22 cellular contexts compared by ENCODE assay signal in the genomic region with DNA sequence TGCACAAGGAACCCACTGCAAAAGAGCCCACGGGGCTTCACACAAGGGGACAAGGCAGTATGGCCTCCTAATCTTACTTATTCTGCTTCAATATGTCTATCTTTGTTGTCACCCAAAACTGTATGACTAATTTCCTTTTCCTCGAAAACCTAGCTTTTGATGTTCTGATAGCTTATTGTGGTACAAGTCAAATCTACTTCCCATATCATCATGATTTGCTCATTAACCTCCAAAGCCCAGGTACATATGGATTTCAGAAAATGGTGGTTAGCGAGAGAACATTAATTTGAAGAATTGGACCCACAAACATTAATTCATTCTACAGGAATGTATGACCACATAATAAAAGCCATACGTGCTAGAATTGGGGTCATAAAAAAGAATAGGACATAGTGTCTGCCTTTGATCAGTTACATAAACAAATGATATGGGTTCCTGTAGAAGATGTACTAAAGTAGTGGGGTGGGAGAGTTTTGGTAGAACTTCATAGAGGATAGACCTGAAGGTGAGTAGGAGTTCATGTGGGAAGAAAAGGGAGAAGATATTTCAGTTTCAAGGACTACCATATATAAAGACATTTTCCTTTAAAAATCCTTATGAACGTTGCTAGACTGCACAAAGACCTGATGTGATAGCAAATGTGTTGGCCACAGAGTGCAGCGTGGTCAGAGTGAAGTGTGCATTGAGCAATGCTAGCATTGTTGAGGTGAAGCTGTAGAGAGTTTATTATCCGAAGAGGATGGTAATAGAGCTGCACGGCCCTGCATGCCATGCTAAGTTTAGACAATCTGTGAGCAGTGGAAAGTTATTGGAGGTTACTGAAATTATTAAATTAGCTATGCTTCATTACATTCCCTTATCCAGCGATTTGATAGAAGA.
DNase-seq lines count a peak whose midpoint lies in the region; ATAC-seq, FAIRE-seq and TF ChIP-seq lines count a peak whose summit lies in the region.
"Had no signal": no experiment of that assay in that cellular context is flagged by ENCODE, and none has a peak within 500 bp of the region (broad histone marks: within the 10 kb centered on the region; RNA-seq: fewer than 3 reads in every experiment).

No MANE protein-coding gene starts in this region.

- H3K4me2 ChIP-seq in IMR-90 (ENCODE audit: low read depth, low read length) (no peak overlapping the region), astrocyte (ENCODE audit: low read length) (no peak overlapping the region)

- H3K4me1 Mint-ChIP-seq in astrocyte (ENCODE audit: low read depth, unreplicated experiment) = peaks cover under 1% of the 10 kb centered on the region
- no peaks in the 10 kb centered on the region for H3K4me1 Mint-ChIP-seq in CD8-positive, alpha-beta T cell (ENCODE audit: low read depth)
- H3K4me1 Mint-ChIP-seq: CD14-positive monocyte had no signal

- H3K4ac ChIP-seq in IMR-90 (ENCODE audit: low read depth, low read length) = no peak overlapping the region

- TF ChIP-seq CTCF in IMR-90 (conservative IDR thresholded peaks at IDR 0.05; ENCODE audit: low read depth, low read length) (no peak), astrocyte (IDR thresholded peaks at IDR 0.05; ENCODE audit: insufficient read depth, low read depth, low read length) (no peak)
- TF ChIP-seq CTCF in CD8-positive, alpha-beta T cell (IDR thresholded peaks at IDR 0.05) = no peak

- H3K9me1 ChIP-seq in IMR-90 (ENCODE audit: insufficient read depth, low read length) = no peaks in the 10 kb centered on the region; the same call in 1 of the 2 replicates

- H3K36me3 ChIP-seq in IMR-90 (ENCODE audit: control insufficient read depth, insufficient read depth, low read length) (no peaks in the 10 kb centered on the region), astrocyte (ENCODE audit: insufficient read depth, low read length) (no peaks in the 10 kb centered on the region)
- H3K36me3 ChIP-seq in CD8-positive, alpha-beta T cell (ENCODE audit: insufficient read depth, low read length) = no peaks in the 10 kb centered on the region
- H3K36me3 ChIP-seq: Peyer's patch had no signal

- TF ChIP-seq POLR2A in IMR-90 (IDR thresholded peaks at IDR 0.05; ENCODE audit: low read depth, low read length) = no peak

- H3K79me2 ChIP-seq in astrocyte (ENCODE audit: insufficient read depth, low read length) = no peaks in the 10 kb centered on the region

- H3K79me1 ChIP-seq in IMR-90 (ENCODE audit: low read depth in 1 of 2, low read length in 2 of 2) = no peaks in the 10 kb centered on the region

- ATAC-seq in IMR-90 (ENCODE audit: low read depth) (no peak), GM21526 (IDR thresholded peaks at IDR 0.05; ENCODE audit: low FRiP score, unreplicated experiment) (no peak)
- no peak for ATAC-seq in CD8-positive, alpha-beta T cell
- ATAC-seq: A549, Right ventricle myocardium inferior had no signal

- H3K27ac ChIP-seq in IMR-90 (ENCODE audit: insufficient read depth, low read length) (no peak overlapping the region), astrocyte (ENCODE audit: low read depth, low read length) (no peak overlapping the region)
- no peak overlapping the region for H3K27ac ChIP-seq in CD8-positive, alpha-beta T cell (ENCODE audit: low read depth, low read length)
- H3K27ac ChIP-seq: A549, HL-60, Peyer's patch, SK-N-MC had no signal

- no peak for FAIRE-seq in astrocyte (lab: Jason Lieb, UNC)
- FAIRE-seq: A549, G401.6, HTR-8/SVneo had no signal

- H3K27me3 ChIP-seq in IMR-90 (ENCODE audit: control insufficient read depth, insufficient read depth, low read length) (no peaks in the 10 kb centered on the region), astrocyte (ENCODE audit: insufficient read depth, low read length) (no peaks in the 10 kb centered on the region)
- no peaks in the 10 kb centered on the region for H3K27me3 ChIP-seq in CD8-positive, alpha-beta T cell (ENCODE audit: insufficient read depth, low read length)
- H3K27me3 ChIP-seq: Peyer's patch had no signal

- H4K20me1 ChIP-seq in IMR-90 (ENCODE audit: insufficient read depth, low read length) (no peaks in the 10 kb centered on the region), astrocyte (ENCODE audit: insufficient read depth, low read length) (no peaks in the 10 kb centered on the region)

- H3K4me3 ChIP-seq in IMR-90 (ENCODE audit: insufficient read depth, low read depth, low read length) (no peak overlapping the region), astrocyte (ENCODE audit: insufficient read depth, low read depth, low read length) (no peak overlapping the region)
- H3K4me3 ChIP-seq in CD8-positive, alpha-beta T cell (ENCODE audit: low read depth, low read length) = no peak overlapping the region
- H3K4me3 ChIP-seq: A549, Peyer's patch, SK-N-MC had no signal

- no peak overlapping the region for H3K4me3 Mint-ChIP-seq in astrocyte (ENCODE audit: unreplicated experiment)
- no peak overlapping the region for H3K4me3 Mint-ChIP-seq in CD8-positive, alpha-beta T cell
- H3K4me3 Mint-ChIP-seq: CD14-positive monocyte had no signal

- no peak overlapping the region for H2BK120ac ChIP-seq in IMR-90 (ENCODE audit: low read depth, low read length)

- H3K9me3 ChIP-seq in IMR-90 (ENCODE audit: control insufficient read depth, insufficient read depth, low read length) (peaks cover 9% of the 10 kb centered on the region), astrocyte (ENCODE audit: insufficient read depth, low read depth, low read length) (no peaks in the 10 kb centered on the region)
- no peaks in the 10 kb centered on the region for H3K9me3 ChIP-seq in CD8-positive, alpha-beta T cell (ENCODE audit: low read length)
- H3K9me3 ChIP-seq: Peyer's patch had no signal

- no peak overlapping the region for H3K23ac ChIP-seq in IMR-90 (ENCODE audit: low read depth, low read length)

- no peak overlapping the region for H2AK9ac ChIP-seq in IMR-90 (replicated peaks; ENCODE audit: low read depth, low read length, poor library complexity)

- in situ Hi-C loops in IMR-90 (cut with MboI; ENCODE audit: low sequenced_read_pairs) = no loop called here
- in situ Hi-C loops in G401 (cut with HindIII; ENCODE audit: low sequenced_read_pairs) = no loop called here

- H3K14ac ChIP-seq in IMR-90 (replicated peaks; ENCODE audit: low read depth, low read length) = no peak overlapping the region

- H2BK5ac ChIP-seq in IMR-90 (ENCODE audit: low read depth, low read length, poor library complexity, severe bottlenecking) = no peak overlapping the region

- no peaks in the 10 kb centered on the region for H3K4me1 ChIP-seq in IMR-90 (ENCODE audit: control insufficient read depth, insufficient read depth, low read length)
- H3K4me1 ChIP-seq in astrocyte (ENCODE audit: insufficient read depth, low read length) = no peaks in the 10 kb centered on the region
- no peaks in the 10 kb centered on the region for H3K4me1 ChIP-seq in CD8-positive, alpha-beta T cell (ENCODE audit: insufficient read depth, low read length)
- H3K4me1 ChIP-seq: Peyer's patch had no signal

- no peak overlapping the region for H3K56ac ChIP-seq in IMR-90 (ENCODE audit: extremely low read depth, insufficient read depth, low read length)

- no peak for TF ChIP-seq RAD21 in IMR-90 (IDR thresholded peaks at IDR 0.05; ENCODE audit: low read length)

- DNase-seq in AG08395 (ENCODE audit: low spot score) (peak; percentile 8), IMR-90 (no peak), astrocyte (ENCODE audit: low read depth) (peak; percentile 34), myocyte (ENCODE audit: low read depth) (peak; percentile 14), G401 (ENCODE audit: low spot score) (no peak), COLO829 (ENCODE audit: low spot score) (no peak)
- DNase-seq in CD8-positive, alpha-beta T cell = no peak
- DNase-seq: GOT3, NCI-H1436 treated with DMSO at 0.1 percent for 48 hours, NCI-H2029 treated with DMSO at 0.1 percent for 48 hours, NCI-H2171 treated with DMSO at 0.1 percent for 48 hours, NCI-H446 treated with DMSO at 0.1 percent for 48 hours, NCI-H748 treated with DMSO at 0.1 percent for 48 hours, Peyer's patch had no signal

- intact Hi-C loops in IMR-90 (cut with micrococcal nuclease) = no loop called here
- intact Hi-C loops in CD8-positive, alpha-beta T cell (cut with DNase I, micrococcal nuclease) = no loop called here

- H4K8ac ChIP-seq in IMR-90 (ENCODE audit: low read depth in 2 of 2, low read length in 2 of 2) = no peak overlapping the region

- WGBS in IMR-90 (ENCODE audit: extremely low coverage in 2 of 2, insufficient read length in 1 of 2), 2 experiments = 80% methylated on average over 1 of the region's 9 CpGs; no CpG with 5 or more reads in 1 of the 2 experiments

- no peak overlapping the region for H3K27ac Mint-ChIP-seq in astrocyte (ENCODE audit: unreplicated experiment)
- no peak overlapping the region for H3K27ac Mint-ChIP-seq in CD8-positive, alpha-beta T cell
- H3K27ac Mint-ChIP-seq: CD14-positive monocyte had no signal

- H3K18ac ChIP-seq in IMR-90 (ENCODE audit: low read depth, low read length) = no peak overlapping the region

- H3K9ac ChIP-seq in IMR-90 (ENCODE audit: low read depth, low read length) = no peak overlapping the region
- H3K9ac ChIP-seq in astrocyte (ENCODE audit: low read length) = no peak overlapping the region

- H2BK20ac ChIP-seq in IMR-90 (ENCODE audit: low read depth, low read length) = no peak overlapping the region

- POLR2A ChIA-PET in IMR-90 (lab: Charles Lee; ENCODE audit: unreplicated experiment) = no interaction called here
- POLR2A ChIA-PET in CD8-positive, alpha-beta T cell (lab: Charles Lee) = no interaction called here

- H3K9me3 Mint-ChIP-seq in astrocyte (ENCODE audit: unreplicated experiment) = peaks cover 13% of the 10 kb centered on the region
- peaks cover 13% of the 10 kb centered on the region for H3K9me3 Mint-ChIP-seq in CD8-positive, alpha-beta T cell

- H3K27me3 Mint-ChIP-seq in astrocyte (ENCODE audit: low read depth, unreplicated experiment) = no peaks in the 10 kb centered on the region
- H3K27me3 Mint-ChIP-seq in CD8-positive, alpha-beta T cell (ENCODE audit: low read depth) = no peaks in the 10 kb centered on the region

- H3K36me3 Mint-ChIP-seq in astrocyte (ENCODE audit: low read depth, unreplicated experiment) = no peaks in the 10 kb centered on the region
- H3K36me3 Mint-ChIP-seq in CD8-positive, alpha-beta T cell = no peaks in the 10 kb centered on the region
- H3K36me3 Mint-ChIP-seq: CD14-positive monocyte had no signal

- dilution Hi-C loops in IMR-90 (cut with HindIII; ENCODE audit: low sequenced_read_pairs, unreplicated experiment) = no loop called here

- H4K91ac ChIP-seq in IMR-90 (ENCODE audit: insufficient read depth, low read depth, low read length) = no peak overlapping the region

- H4K5ac ChIP-seq in IMR-90 (ENCODE audit: low read depth, low read length) = no peak overlapping the region

- H2AFZ ChIP-seq in IMR-90 (replicated peaks; ENCODE audit: low read length, poor library complexity) (no peak overlapping the region), astrocyte (ENCODE audit: low read depth, low read length) (no peak overlapping the region)

- CTCF ChIA-PET in IMR-90 (lab: Yijun Ruan, JAX) = no interaction called here
- CTCF ChIA-PET in CD8-positive, alpha-beta T cell (lab: Charles Lee) = no interaction called here

- 0 out of 2 replicates have a peak overlapping the region, but pooled peaks have one; percentile 10 for H2AK5ac ChIP-seq in IMR-90 (ENCODE audit: low read depth, low read length)

- H2BK15ac ChIP-seq in IMR-90 (ENCODE audit: low read depth, low read length) = no peak overlapping the region

- no TSS peak for BruUV-seq in IMR-90 (replicated peaks; lab: Mats Ljungman, UMichigan)

TF ChIP-seq in IMR-90, 13 proteins besides CTCF, POLR2A, EP300 and RAD21 (continues in another document):
- no peak for TF ChIP-seq NFE2L2 (IDR thresholded peaks at IDR 0.05; ENCODE audit: low read depth, low read length)

Comparison
In these comparisons a context has a peak if more than half of its experiments do, and no peak if none do; other contexts are left out.
1. DNase-seq: peak in AG08395 (single experiment), astrocyte (single experiment) and myocyte (single experiment); none in IMR-90 (single experiment), CD8-positive, alpha-beta T cell (0 of 7), G401 (single experiment) and COLO829 (single experiment).